ENCODE assay signal across 1 cellular context in the genomic region with DNA sequence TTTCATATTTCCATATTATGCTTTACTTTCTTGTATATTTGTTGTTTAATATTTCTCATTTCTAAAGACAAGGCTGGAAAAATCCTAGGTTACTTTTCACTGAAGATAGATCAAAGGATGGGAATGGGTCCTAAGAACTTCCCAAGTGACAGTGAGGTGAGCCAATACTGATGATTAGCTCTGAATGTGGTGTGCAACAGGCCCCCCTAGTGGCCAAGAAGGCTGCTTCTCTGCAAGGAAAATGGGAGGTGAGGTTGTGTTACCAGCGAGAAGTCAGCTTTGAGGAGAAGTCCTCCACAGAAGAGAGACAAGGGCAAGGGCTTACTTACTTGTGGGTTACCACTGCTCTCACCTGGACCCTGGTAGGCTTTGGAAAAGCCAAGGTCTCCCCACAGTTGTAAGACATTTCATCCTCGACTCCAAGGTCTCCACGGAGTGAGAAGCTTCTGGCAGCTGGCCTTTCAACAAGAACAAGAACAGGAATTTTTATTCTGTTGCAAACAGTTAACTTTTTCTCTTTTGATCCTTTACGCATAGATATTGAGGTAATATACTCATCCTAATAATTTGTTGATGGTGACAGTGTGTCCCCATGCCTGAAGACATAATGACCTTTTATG.
TF ChIP-seq lines count a peak whose summit lies in the region.

No MANE protein-coding gene starts in this region.

TF ChIP-seq in HCT116, 20 proteins besides CTCF, POLR2A, EP300 and RAD21 (continued from another document):
- TF ChIP-seq, protein P1, sequence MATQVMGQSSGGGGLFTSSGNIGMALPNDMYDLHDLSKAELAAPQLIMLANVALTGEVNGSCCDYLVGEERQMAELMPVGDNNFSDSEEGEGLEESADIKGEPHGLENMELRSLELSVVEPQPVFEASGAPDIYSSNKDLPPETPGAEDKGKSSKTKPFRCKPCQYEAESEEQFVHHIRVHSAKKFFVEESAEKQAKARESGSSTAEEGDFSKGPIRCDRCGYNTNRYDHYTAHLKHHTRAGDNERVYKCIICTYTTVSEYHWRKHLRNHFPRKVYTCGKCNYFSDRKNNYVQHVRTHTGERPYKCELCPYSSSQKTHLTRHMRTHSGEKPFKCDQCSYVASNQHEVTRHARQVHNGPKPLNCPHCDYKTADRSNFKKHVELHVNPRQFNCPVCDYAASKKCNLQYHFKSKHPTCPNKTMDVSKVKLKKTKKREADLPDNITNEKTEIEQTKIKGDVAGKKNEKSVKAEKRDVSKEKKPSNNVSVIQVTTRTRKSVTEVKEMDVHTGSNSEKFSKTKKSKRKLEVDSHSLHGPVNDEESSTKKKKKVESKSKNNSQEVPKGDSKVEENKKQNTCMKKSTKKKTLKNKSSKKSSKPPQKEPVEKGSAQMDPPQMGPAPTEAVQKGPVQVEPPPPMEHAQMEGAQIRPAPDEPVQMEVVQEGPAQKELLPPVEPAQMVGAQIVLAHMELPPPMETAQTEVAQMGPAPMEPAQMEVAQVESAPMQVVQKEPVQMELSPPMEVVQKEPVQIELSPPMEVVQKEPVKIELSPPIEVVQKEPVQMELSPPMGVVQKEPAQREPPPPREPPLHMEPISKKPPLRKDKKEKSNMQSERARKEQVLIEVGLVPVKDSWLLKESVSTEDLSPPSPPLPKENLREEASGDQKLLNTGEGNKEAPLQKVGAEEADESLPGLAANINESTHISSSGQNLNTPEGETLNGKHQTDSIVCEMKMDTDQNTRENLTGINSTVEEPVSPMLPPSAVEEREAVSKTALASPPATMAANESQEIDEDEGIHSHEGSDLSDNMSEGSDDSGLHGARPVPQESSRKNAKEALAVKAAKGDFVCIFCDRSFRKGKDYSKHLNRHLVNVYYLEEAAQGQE (IDR thresholded peaks at IDR 0.05; ENCODE audit: low read depth): no peak
- TF ChIP-seq EGR1 (IDR thresholded peaks at IDR 0.05; ENCODE audit: low read depth) (no peak), SP1 (IDR thresholded peaks at IDR 0.05; ENCODE audit: low read depth) (no peak)
TF ChIP-seq in HCT116: peak in this region for 2.
